ENCODE assay signal across 1 cellular context in the genomic region with DNA sequence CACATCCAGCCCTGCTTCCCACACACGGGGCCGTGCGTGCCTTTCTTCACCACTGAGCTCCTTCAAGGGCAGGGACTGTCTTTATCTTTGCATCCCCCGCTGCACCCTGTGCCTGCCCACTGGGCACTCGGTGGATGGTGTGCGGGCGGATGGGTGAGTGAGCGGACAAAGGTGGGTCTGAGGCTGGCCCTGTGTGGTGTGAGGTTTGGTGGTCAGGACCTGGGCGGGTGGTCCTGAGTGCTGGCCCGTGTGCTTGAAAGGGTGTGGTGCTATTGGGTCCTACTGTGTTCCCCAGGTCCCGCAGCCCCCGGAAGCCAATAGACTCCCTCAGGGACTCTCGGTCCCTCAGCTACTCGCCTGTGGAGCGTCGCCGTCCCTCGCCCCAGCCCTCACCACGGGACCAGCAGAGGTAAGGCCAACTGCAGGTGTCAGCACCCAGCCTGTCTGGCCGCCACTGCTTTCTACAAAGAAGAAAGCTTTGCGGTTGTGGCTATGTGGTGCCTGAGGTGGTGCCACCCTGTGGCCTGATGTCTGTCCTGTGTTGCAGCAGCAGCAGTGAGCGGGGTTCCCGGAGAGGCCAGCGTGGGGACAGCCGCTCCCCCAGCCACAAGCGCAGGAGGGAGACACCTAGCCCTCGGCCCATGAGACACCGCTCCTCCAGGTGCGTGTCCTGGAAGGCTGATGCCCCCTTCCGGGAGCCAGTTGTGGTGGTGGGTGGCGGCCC.
TF ChIP-seq lines count a peak whose summit lies in the region.

No MANE protein-coding gene starts in this region.

TF ChIP-seq in HEK293, 187 proteins besides CTCF, POLR2A, EP300 and RAD21 (continued from another document):
- TF ChIP-seq, protein P1, sequence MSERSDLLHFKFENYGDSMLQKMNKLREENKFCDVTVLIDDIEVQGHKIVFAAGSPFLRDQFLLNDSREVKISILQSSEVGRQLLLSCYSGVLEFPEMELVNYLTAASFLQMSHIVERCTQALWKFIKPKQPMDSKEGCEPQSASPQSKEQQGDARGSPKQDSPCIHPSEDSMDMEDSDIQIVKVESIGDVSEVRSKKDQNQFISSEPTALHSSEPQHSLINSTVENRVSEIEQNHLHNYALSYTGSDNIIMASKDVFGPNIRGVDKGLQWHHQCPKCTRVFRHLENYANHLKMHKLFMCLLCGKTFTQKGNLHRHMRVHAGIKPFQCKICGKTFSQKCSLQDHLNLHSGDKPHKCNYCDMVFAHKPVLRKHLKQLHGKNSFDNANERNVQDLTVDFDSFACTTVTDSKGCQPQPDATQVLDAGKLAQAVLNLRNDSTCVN (tag by site-specific recombination; optimal IDR thresholded peaks at IDR 0.05), result peak; percentile 14
- peak; percentile 27; the same call in 1 of the 2 replicates for TF ChIP-seq ZEB2 (tag by site-specific recombination; IDR thresholded peaks at IDR 0.05)
- no peak for TF ChIP-seq ZBTB21 (tag by site-specific recombination; IDR thresholded peaks at IDR 0.05)
- TF ChIP-seq KLF9 (tag by site-specific recombination; IDR thresholded peaks at IDR 0.05; ENCODE audit: low read depth), result 0 out of 2 replicates have a peak, but pooled peaks have one; percentile 28
- peak; percentile 82 for TF ChIP-seq ZFHX2 (tag by site-specific recombination; conservative IDR thresholded peaks at IDR 0.05)
- TF ChIP-seq GLIS2 (tag by site-specific recombination; IDR thresholded peaks at IDR 0.05), result 0 out of 2 replicates have a peak, but pooled peaks have one; percentile 29
- 0 out of 2 replicates have a peak, but pooled peaks have one; percentile 23 for TF ChIP-seq ZBTB48 (tag by site-specific recombination; IDR thresholded peaks at IDR 0.05)
- no peak for TF ChIP-seq ZNF248 (tag by site-specific recombination; IDR thresholded peaks at IDR 0.05)
- TF ChIP-seq YY2 (tag by site-specific recombination; IDR thresholded peaks at IDR 0.05), result no peak
- peak; percentile 90 for TF ChIP-seq EGR2 (tag by site-specific recombination; IDR thresholded peaks at IDR 0.05; ENCODE audit: low read depth)
